ENCODE assay signal across 9 cellular contexts in genomic region chr5:38463634-38464521, GRCh38.
DNase-seq lines count a peak whose midpoint lies in the region; ATAC-seq, FAIRE-seq and TF ChIP-seq lines count a peak whose summit lies in the region.
"Had no signal": no experiment of that assay in that cellular context is flagged by ENCODE, and none has a peak within 500 bp of the region (broad histone marks: within the 10 kb centered on the region; RNA-seq: fewer than 3 reads in every experiment).

No MANE protein-coding gene starts in this region.

- H3K4me1 ChIP-seq in mammary epithelial cell (ENCODE audit: insufficient read depth, low read length) = peaks cover 65% of the 10 kb centered on the region
- H3K4me1 ChIP-seq in HepG2 (ENCODE audit: insufficient read depth, low read length) = peaks cover 64% of the 10 kb centered on the region
- H3K4me1 ChIP-seq in tibial nerve = peaks cover 0 to 62% (median 45%) of the 10 kb centered on the region in 4 donors

- no peaks in the 10 kb centered on the region for H3K36me3 Mint-ChIP-seq in immature natural killer cell

- DNase-seq in HS-5 (ENCODE audit: low read depth) (peak; percentile 93), mammary epithelial cell (peak; percentile 85), HepG2 (ENCODE audit: low spot score) (peak; percentile 83), tibial nerve (ENCODE audit: low spot score in 2 of 2) (no peak), WERI-Rb-1 (no peak), immature natural killer cell (no peak)
- DNase-seq in activated CD8-positive, alpha-beta memory T cell treated with anti-CD3 and anti-CD28 coated beads for 24 hours = no peak
- DNase-seq: stimulated activated CD4-positive, alpha-beta T cell treated with anti-CD3 and anti-CD28 coated beads, Interleukin-4, amount 100 ng/mL, for 1 hour had no signal

- no peak for TF ChIP-seq CTCF in mammary epithelial cell (conservative IDR thresholded peaks at IDR 0.05 in 1 of 2, IDR thresholded peaks at IDR 0.05 in 1 of 2; ENCODE audit: extremely low read depth in 1 of 2, insufficient read depth in 1 of 2, low read depth in 1 of 2, low read length in 2 of 2)
- no peak for TF ChIP-seq CTCF in HepG2 (CRISPR knock-in tag; IDR thresholded peaks at IDR 0.05)
- TF ChIP-seq CTCF in tibial nerve (IDR thresholded peaks at IDR 0.05) = no peak
- no peak for TF ChIP-seq CTCF in WERI-Rb-1 (IDR thresholded peaks at IDR 0.05; ENCODE audit: low read depth, low read length)

- FAIRE-seq in HepG2 (lab: Jason Lieb, UNC) = peak; percentile 50

- H4K20me1 ChIP-seq in mammary epithelial cell (ENCODE audit: insufficient read depth, low read length) (no peaks in the 10 kb centered on the region), HepG2 (ENCODE audit: insufficient read depth, low read length) (no peaks in the 10 kb centered on the region)

- intact Hi-C loops in mammary epithelial cell (cut with micrococcal nuclease) = loop anchor here (1.0 kb wide), 1 partner anchor 18 kb away; no protein-coding TSS in a partner anchor
- intact Hi-C loops in HepG2 (cut with micrococcal nuclease; ENCODE audit: unreplicated experiment) = loop anchor here (2.0 kb wide), 1 partner anchor 87 kb away; no protein-coding TSS in a partner anchor

- in situ Hi-C loops in mammary epithelial cell (cut with MboI; ENCODE audit: low sequenced_read_pairs in 2 of 2) = no loop called here
- in situ Hi-C loops in HepG2 (cut with HindIII; ENCODE audit: extremely low pct_ligation_motif_present, low pct_unique_long_range_greater_than_20kb) = no loop called here

- peaks cover 0 to 1% (median 0%) of the 10 kb centered on the region in 6 donors for H3K9me3 Mint-ChIP-seq in immature natural killer cell

- peaks cover 11 to 42% (median 14%) of the 10 kb centered on the region in 3 donors for H3K27me3 Mint-ChIP-seq in immature natural killer cell (ENCODE audit: low read depth in 3 of 3)

- WGBS in mammary epithelial cell (ENCODE audit: low coverage, missing lambda C conversion rate) = 3% methylated on average over 7 of the region's 10 CpGs
- WGBS in HepG2 (ENCODE audit: low lambda C conversion rate) = 35% methylated on average over 10 of the region's 10 CpGs
- WGBS in tibial nerve, 2 donors = 32 to 44% methylated on average over 10 of the region's 10 CpGs

- no peaks in the 10 kb centered on the region for H3K36me3 ChIP-seq in mammary epithelial cell (ENCODE audit: insufficient read depth, low read length)
- H3K36me3 ChIP-seq in HepG2 (replicated peaks in 1 of 2; ENCODE audit: control insufficient read depth in 1 of 2, insufficient read depth in 2 of 2, low read length in 2 of 2) = no peaks in the 10 kb centered on the region
- H3K36me3 ChIP-seq in tibial nerve = peaks cover 0 to 3% (median 0%) of the 10 kb centered on the region in 3 donors
- peaks cover 65% of the 10 kb centered on the region for H3K36me3 ChIP-seq in WERI-Rb-1

- POLR2A ChIA-PET in HepG2 (lab: Yijun Ruan, JAX) = no interaction called here

- CTCF ChIA-PET in mammary epithelial cell (lab: Charles Lee; ENCODE audit: low non-redundant PET) (interaction anchor here (0.6 to 1.6 kb wide), 4 partner anchors 22 to 381 kb away, joined by 3 to 7 read pairs (median 4); no protein-coding TSS in a partner anchor), HepG2 (lab: Yijun Ruan, JAX; ENCODE audit: low intra/inter-chr PET ratio, low total read pairs) (no interaction called here)

- peak overlapping the region; percentile 31 for H3K4me2 ChIP-seq in mammary epithelial cell (ENCODE audit: insufficient read depth, low read depth, low read length)
- peak overlapping the region; percentile 33 for H3K4me2 ChIP-seq in HepG2 (ENCODE audit: low read depth, low read length)

- H3K4me1 Mint-ChIP-seq in immature natural killer cell = peaks cover 0 to 7% of the 10 kb centered on the region in 2 donors

- BruUV-seq in mammary epithelial cell (replicated peaks; lab: Mats Ljungman, UMichigan) (no TSS peak), HepG2 (replicated peaks; lab: Mats Ljungman, UMichigan) (no TSS peak)

- dilution Hi-C loops in mammary epithelial cell (cut with HindIII; ENCODE audit: low sequenced_read_pairs) = no loop called here

- TF ChIP-seq RAD21 in HepG2 (CRISPR knock-in tag; IDR thresholded peaks at IDR 0.05) = no peak

- H3K4me3 Mint-ChIP-seq in immature natural killer cell = no peak overlapping the region

- ATAC-seq in HepG2 = peak; percentile 91
- ATAC-seq in HG03521 (IDR thresholded peaks at IDR 0.05; ENCODE audit: unreplicated experiment) = no peak

- no peak overlapping the region for H3K27ac Mint-ChIP-seq in immature natural killer cell

- TF ChIP-seq EP300 in HepG2 (IDR thresholded peaks at IDR 0.05; ENCODE audit: low read depth in 2 of 2, low read length in 2 of 2) = no peak
- no peak for TF ChIP-seq EP300 in HepG2 (CRISPR knock-in tag; IDR thresholded peaks at IDR 0.05; ENCODE audit: borderline replicate concordance)
- peak in 1 of 2 donors; percentile 58 for TF ChIP-seq EP300 in tibial nerve (IDR thresholded peaks at IDR 0.05)

- TF ChIP-seq POLR2A in HepG2 (IDR thresholded peaks at IDR 0.05; ENCODE audit: insufficient read depth in 1 of 2, low read depth in 2 of 2, low read length in 2 of 2) (no peak), tibial nerve (IDR thresholded peaks at IDR 0.05) (no peak)

- H2AFZ ChIP-seq in mammary epithelial cell (ENCODE audit: low read depth, low read length) = peak overlapping the region; percentile 7
- no peak overlapping the region for H2AFZ ChIP-seq in HepG2 (ENCODE audit: low read length)

- H3K9ac ChIP-seq in mammary epithelial cell (ENCODE audit: insufficient read depth, low read length) = no peak overlapping the region
- no peak overlapping the region for H3K9ac ChIP-seq in HepG2 (ENCODE audit: insufficient read depth, low read depth, low read length)

- no peaks in the 10 kb centered on the region for H3K9me3 ChIP-seq in mammary epithelial cell (replicated peaks; ENCODE audit: insufficient read depth, low read length)
- H3K9me3 ChIP-seq in HepG2 (ENCODE audit: low read length) = no peaks in the 10 kb centered on the region
- no peaks in the 10 kb centered on the region for H3K9me3 ChIP-seq in tibial nerve
- no peaks in the 10 kb centered on the region for H3K9me3 ChIP-seq in WERI-Rb-1 (ENCODE audit: severe bottlenecking)

- H3K79me2 ChIP-seq in mammary epithelial cell (ENCODE audit: insufficient read depth, low read length) (no peaks in the 10 kb centered on the region), HepG2 (ENCODE audit: insufficient read depth, low read length) (no peaks in the 10 kb centered on the region)

- H3K4me3 ChIP-seq in mammary epithelial cell (replicated peaks in 1 of 3; ENCODE audit: insufficient read depth in 1 of 3, low read depth in 2 of 3, low read length in 3 of 3) (no peak overlapping the region), HepG2 (replicated peaks in 1 of 3; ENCODE audit: insufficient read depth in 1 of 3, low read depth in 2 of 3, low read length in 3 of 3) (no peak overlapping the region), tibial nerve (no peak overlapping the region), WERI-Rb-1 (ENCODE audit: low read depth, low read length) (no peak overlapping the region)

- H3K27me3 ChIP-seq in mammary epithelial cell (ENCODE audit: insufficient read depth, low read length) (no peaks in the 10 kb centered on the region), HepG2 (ENCODE audit: control insufficient read depth in 1 of 2, insufficient read depth in 2 of 2, low read length in 2 of 2) (no peaks in the 10 kb centered on the region; a peak in 1 of 5 replicates), tibial nerve (no peaks in the 10 kb centered on the region), WERI-Rb-1 (ENCODE audit: insufficient read depth, low read depth, severe bottlenecking) (no peaks in the 10 kb centered on the region)

- H3K27ac ChIP-seq in mammary epithelial cell (ENCODE audit: insufficient read depth, low read depth, low read length) (peak overlapping the region; percentile 33), HepG2 (ENCODE audit: extremely low read length, insufficient read depth, low read length) (no peak overlapping the region), tibial nerve (peak overlapping the region; percentile 22 to 95 (median 58)), WERI-Rb-1 (no peak overlapping the region; the same call in 1 of the 2 replicates)

TF ChIP-seq in HepG2, 621 proteins besides CTCF, POLR2A, EP300 and RAD21 (continues in another document):
- TF ChIP-seq ZNF740 (CRISPR knock-in tag; IDR thresholded peaks at IDR 0.05) (no peak), NCOR1 (IDR thresholded peaks at IDR 0.05; ENCODE audit: borderline replicate concordance, low read length) (peak; percentile 79; the same call in 1 of the 2 replicates), BCL6 (CRISPR knock-in tag; IDR thresholded peaks at IDR 0.05) (0 out of 2 replicates have a peak, but pooled peaks have one; percentile 16), MAFG (CRISPR knock-in tag; IDR thresholded peaks at IDR 0.05) (peak; percentile 80), TBX2 (CRISPR knock-in tag; IDR thresholded peaks at IDR 0.05; ENCODE audit: borderline replicate concordance) (0 out of 2 replicates have a peak, but pooled peaks have one; percentile 30), ARID3A (IDR thresholded peaks at IDR 0.05; ENCODE audit: low read depth, low read length) (peak; percentile 98), MAFF (IDR thresholded peaks at IDR 0.05; ENCODE audit: low read depth, low read length) (peak; percentile 91), EZH2 (conservative IDR thresholded peaks at IDR 0.05; ENCODE audit: low read depth, low read length) (no peak), ZNF547 (CRISPR knock-in tag; IDR thresholded peaks at IDR 0.05) (no peak), RXRB (CRISPR knock-in tag; IDR thresholded peaks at IDR 0.05; ENCODE audit: borderline replicate concordance) (peak; percentile 22; the same call in 1 of the 2 replicates), SOX13 (IDR thresholded peaks at IDR 0.05) (no peak), SOX13 (CRISPR knock-in tag; conservative IDR thresholded peaks at IDR 0.05 in 1 of 2, IDR thresholded peaks at IDR 0.05 in 1 of 2) (peak in 1 of 2 experiments; percentile 20; a peak in 1 of 4 replicates)

Comparison
In these comparisons a context has a peak if more than half of its experiments do, and no peak if none do; other contexts are left out.
1. DNase-seq: peak in HS-5 (single experiment), mammary epithelial cell (single experiment) and HepG2 (single experiment); none in tibial nerve (0 of 2), activated CD8-positive, alpha-beta memory T cell treated with anti-CD3 and anti-CD28 coated beads for 24 hours (single experiment), WERI-Rb-1 (single experiment) and immature natural killer cell (0 of 3).
2. H3K27ac ChIP-seq: peak in mammary epithelial cell (single experiment) and tibial nerve (4 of 4); none in HepG2 (single experiment) and WERI-Rb-1 (single experiment).